In genomic region chr6:6764764-6765434, GRCh38 we compare ENCODE assay signal across 1 cellular context.
TF ChIP-seq lines count a peak whose summit lies in the region.

No MANE protein-coding gene starts in this region.

TF ChIP-seq in K562, 482 proteins besides CTCF, POLR2A, EP300 and RAD21 (continued from another document):
- no peak for TF ChIP-seq LEF1 (IDR thresholded peaks at IDR 0.05)
- no peak for TF ChIP-seq THAP12 (CRISPR knock-in tag; IDR thresholded peaks at IDR 0.05)
- TF ChIP-seq RERE (CRISPR knock-in tag; IDR thresholded peaks at IDR 0.05; ENCODE audit: borderline replicate concordance) = no peak
- TF ChIP-seq SFPQ (IDR thresholded peaks at IDR 0.05; ENCODE audit: low read depth, low read length) = no peak
- TF ChIP-seq, protein P1, sequence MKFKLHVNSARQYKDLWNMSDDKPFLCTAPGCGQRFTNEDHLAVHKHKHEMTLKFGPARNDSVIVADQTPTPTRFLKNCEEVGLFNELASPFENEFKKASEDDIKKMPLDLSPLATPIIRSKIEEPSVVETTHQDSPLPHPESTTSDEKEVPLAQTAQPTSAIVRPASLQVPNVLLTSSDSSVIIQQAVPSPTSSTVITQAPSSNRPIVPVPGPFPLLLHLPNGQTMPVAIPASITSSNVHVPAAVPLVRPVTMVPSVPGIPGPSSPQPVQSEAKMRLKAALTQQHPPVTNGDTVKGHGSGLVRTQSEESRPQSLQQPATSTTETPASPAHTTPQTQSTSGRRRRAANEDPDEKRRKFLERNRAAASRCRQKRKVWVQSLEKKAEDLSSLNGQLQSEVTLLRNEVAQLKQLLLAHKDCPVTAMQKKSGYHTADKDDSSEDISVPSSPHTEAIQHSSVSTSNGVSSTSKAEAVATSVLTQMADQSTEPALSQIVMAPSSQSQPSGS (CRISPR knock-in tag; IDR thresholded peaks at IDR 0.05) = no peak
- TF ChIP-seq BRF1 (IDR thresholded peaks at IDR 0.05; ENCODE audit: borderline replicate concordance, extremely low read depth, insufficient read length) = no peak
TF ChIP-seq in K562: peak in this region for 0.
